18 cellular contexts compared by ENCODE assay signal in the genomic region with DNA sequence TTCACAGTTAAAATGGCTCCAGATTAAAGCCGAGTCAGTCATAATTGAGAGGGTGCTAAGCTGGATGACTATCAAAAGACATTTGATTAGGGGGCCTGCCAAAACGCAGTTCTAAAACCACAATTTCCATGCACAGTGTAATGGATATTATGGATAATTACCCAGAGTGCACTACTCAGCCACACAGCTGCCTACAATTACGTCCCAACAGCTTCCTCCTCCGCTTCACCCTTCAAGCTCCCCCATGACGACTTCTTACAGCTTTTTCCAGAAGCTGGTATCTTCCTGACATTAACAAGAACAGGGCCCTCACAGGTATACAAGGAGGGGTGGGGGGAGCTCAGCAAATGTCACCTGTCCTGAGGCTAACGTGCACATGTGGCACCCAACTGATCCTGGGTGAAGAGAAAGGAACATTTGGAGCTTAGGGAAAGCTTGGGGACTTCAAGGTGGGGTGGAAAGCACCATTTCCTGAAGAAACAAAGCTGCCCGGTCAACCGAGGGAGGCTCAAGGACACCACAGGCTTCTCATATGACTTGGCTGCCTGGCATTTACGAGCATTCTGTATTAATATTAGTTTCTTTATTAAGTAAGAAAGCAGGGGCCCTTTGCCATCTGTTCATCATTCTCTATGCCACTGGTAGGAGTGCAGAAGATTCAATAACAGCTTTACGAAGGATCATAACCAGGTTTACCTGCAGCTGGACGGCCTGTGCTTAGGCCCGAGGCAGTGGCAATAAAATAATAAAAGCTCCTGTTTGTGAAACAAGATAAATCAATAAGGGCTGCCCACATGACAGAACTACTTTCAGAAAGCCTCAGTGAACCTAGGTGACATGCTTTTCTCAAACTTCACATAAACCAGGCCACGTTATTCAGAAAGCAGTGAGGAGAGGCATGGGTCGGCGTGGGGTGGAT. TPM values are rescaled to one million over a fixed set of nuclear protein-coding genes. Genes with fewer than 3 reads are reported as not detected.
DNase-seq lines count a peak whose midpoint lies in the region; TF ChIP-seq lines count a peak whose summit lies in the region.
"Had no signal": no experiment of that assay in that cellular context is flagged by ENCODE, and none has a peak within 500 bp of the region (broad histone marks: within the 10 kb centered on the region; RNA-seq: fewer than 3 reads in every experiment).

No MANE protein-coding gene starts in this region.

- intact Hi-C loops in dorsolateral prefrontal cortex (cut with DNase I): no loop called here

- DNase-seq in NCI-H1105 (lab: John Stamatoyannopoulos, UW) (peak; percentile 67), NCI-H524 treated with DMSO at 0.1 percent for 48 hours (lab: John Stamatoyannopoulos, UW) (peak; percentile 92), dorsolateral prefrontal cortex (no peak), suprapubic skin (ENCODE audit: low spot score in 2 of 2) (no peak), HEK293T (ENCODE audit: extremely low spot score) (no peak), AG20443 (ENCODE audit: low spot score) (no peak)
- DNase-seq: activated CD4-positive, CD25-positive, alpha-beta regulatory T cell; activated CD8-positive, alpha-beta memory T cell treated with anti-CD3 and anti-CD28 coated beads for 24 hours; activated naive CD8-positive, alpha-beta T cell treated with anti-CD3 and anti-CD28 coated beads for 36 hours; erythroblast; H9; immature natural killer cell; NCI-H345; right cardiac atrium; stimulated activated naive CD4-positive, alpha-beta T cell treated with Interleukin-2 at 50 U/mL for 16 hours; T-helper 17 cell had no signal

- POLR2A ChIA-PET in HEK293T (lab: Yijun Ruan, JAX): no interaction called here

- 80% methylated on average over 15 of the region's 15 CpGs for WGBS in suprapubic skin

- no peaks in the 10 kb centered on the region for H3K9me3 ChIP-seq in suprapubic skin
- H3K9me3 ChIP-seq: breast epithelium had no signal

- CTCF ChIA-PET in HEK293T (lab: Yijun Ruan, JAX): interaction anchor here (0.6 kb wide), 1 partner anchor 37 kb away, joined by 3 read pairs; no protein-coding TSS in a partner anchor

- H3K27me3 ChIP-seq in dorsolateral prefrontal cortex (no peaks in the 10 kb centered on the region), suprapubic skin (no peaks in the 10 kb centered on the region)
- H3K27me3 ChIP-seq: breast epithelium had no signal

- TF ChIP-seq POLR2A in suprapubic skin (IDR thresholded peaks at IDR 0.05): no peak

- H3K36me3 ChIP-seq in suprapubic skin: peaks cover 38% of the 10 kb centered on the region
- H3K36me3 ChIP-seq: breast epithelium had no signal

- no peaks in the 10 kb centered on the region for H3K4me1 ChIP-seq in suprapubic skin
- H3K4me1 ChIP-seq: breast epithelium had no signal

- peak overlapping the region in 3 of 59 donors; percentile 1 to 13 (median 3) for H3K4me3 ChIP-seq in dorsolateral prefrontal cortex
- no peak overlapping the region for H3K4me3 ChIP-seq in suprapubic skin
- H3K4me3 ChIP-seq: breast epithelium had no signal

- no peak for TF ChIP-seq CTCF in dorsolateral prefrontal cortex (IDR thresholded peaks at IDR 0.05 in 54 of 56, conservative IDR thresholded peaks at IDR 0.05 in 2 of 56; ENCODE audit: low read depth in 1 of 56, partially characterized antibody in 56 of 56)
- no peak for TF ChIP-seq CTCF in suprapubic skin (IDR thresholded peaks at IDR 0.05)

- no peak for TF ChIP-seq EP300 in suprapubic skin (IDR thresholded peaks at IDR 0.05)

- H3K27ac ChIP-seq in dorsolateral prefrontal cortex: peak overlapping the region in 53 of 59 donors; percentile 3 to 80 (median 62)
- H3K27ac ChIP-seq in temporal lobe (ENCODE audit: low read depth, low read length): peak overlapping the region; percentile 41
- no peak overlapping the region for H3K27ac ChIP-seq in suprapubic skin
- H3K27ac ChIP-seq: breast epithelium had no signal

TF ChIP-seq in HEK293T, 16 proteins besides CTCF, POLR2A, EP300 and RAD21:
- no peak for TF ChIP-seq L3MBTL2 (conservative IDR thresholded peaks at IDR 0.05)
- TF ChIP-seq SP1 (IDR thresholded peaks at IDR 0.05): no peak
- no peak for TF ChIP-seq ZNF384 (IDR thresholded peaks at IDR 0.05)
TF ChIP-seq in HEK293T: peak in this region for 0.

RNA-seq across cellular contexts. Expression of a gene that starts 54.1 kb away (rescaled TPM):
- total RNA-seq in dorsolateral prefrontal cortex: 10 to 100 TPM; 21.0 to 97.9 (median 44.5) TPM
- total RNA-seq in temporal lobe: 28.8 TPM
- total RNA-seq in suprapubic skin: 10 to 100 TPM; 11.2 to 28.6 (median 16.7) TPM

Comparison
In these comparisons a context has a peak if more than half of its experiments do, and no peak if none do; other contexts are left out.
1. DNase-seq: peak in NCI-H1105 (single experiment) and NCI-H524 treated with DMSO at 0.1 percent for 48 hours (single experiment); none in dorsolateral prefrontal cortex (0 of 10), suprapubic skin (0 of 2), HEK293T (single experiment) and AG20443 (single experiment).